1 cellular context compared by ENCODE assay signal in the genomic region with DNA sequence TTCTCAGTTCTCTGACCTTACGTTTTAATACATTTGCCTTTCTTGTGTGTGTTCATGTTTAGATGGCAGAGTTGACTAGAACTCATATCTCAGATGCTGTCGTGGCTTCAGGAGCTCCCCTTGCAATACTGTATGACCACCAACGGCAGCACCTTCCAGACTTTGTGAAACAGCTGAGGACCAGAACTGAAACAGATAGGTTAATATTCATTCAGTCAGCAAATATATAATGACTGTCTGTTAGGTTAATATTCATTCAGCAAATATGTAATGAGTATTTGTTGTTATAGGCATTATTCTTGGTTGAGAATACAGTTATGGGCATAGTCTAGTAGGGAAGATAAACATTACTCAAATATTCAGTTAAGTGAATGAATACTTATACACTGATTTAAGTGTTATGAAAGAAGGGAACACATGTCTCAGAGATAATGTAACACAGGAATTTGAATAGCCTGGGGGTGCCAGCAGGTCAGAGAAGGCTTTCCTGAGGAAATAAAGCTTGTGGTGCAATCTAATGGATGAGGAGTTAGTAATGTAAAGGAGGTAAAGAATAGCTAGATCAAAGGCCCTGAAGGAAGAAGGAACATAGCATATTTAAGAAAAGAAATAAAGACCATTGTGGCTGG.
TF ChIP-seq lines count a peak whose summit lies in the region.

No MANE protein-coding gene starts in this region.

TF ChIP-seq in K562, 482 proteins besides CTCF, POLR2A, EP300 and RAD21 (continued from another document):
- no peak for TF ChIP-seq ZNF175 (CRISPR knock-in tag; IDR thresholded peaks at IDR 0.05; ENCODE audit: low read depth)
- peak; percentile 18; the same call in 1 of the 2 replicates for TF ChIP-seq MAFG (tag; conservative IDR thresholded peaks at IDR 0.05)
- no peak for TF ChIP-seq POLR2H (tag; IDR thresholded peaks at IDR 0.05; ENCODE audit: low read depth)
- TF ChIP-seq ZNF717 (CRISPR knock-in tag; IDR thresholded peaks at IDR 0.05) = no peak
- no peak for TF ChIP-seq PRMT5 (CRISPR knock-in tag; IDR thresholded peaks at IDR 0.05)
- TF ChIP-seq ARHGAP35 (IDR thresholded peaks at IDR 0.05; ENCODE audit: partially characterized antibody) = no peak
- TF ChIP-seq SIRT6 (IDR thresholded peaks at IDR 0.05; ENCODE audit: low read depth, low read length) = no peak
- peak; percentile 73 for TF ChIP-seq ZNF316 (IDR thresholded peaks at IDR 0.05)
TF ChIP-seq in K562: peak in this region for 3.
